ENCODE assay signal across 1 cellular context in genomic region chr9:98341157-98342102, GRCh38.
TF ChIP-seq lines count a peak whose summit lies in the region.

No MANE protein-coding gene starts in this region.

TF ChIP-seq in K562, 482 proteins besides CTCF, POLR2A, EP300 and RAD21 (continued from another document and continues in another):
- TF ChIP-seq ETV1 (tag; conservative IDR thresholded peaks at IDR 0.05; ENCODE audit: low read depth) (peak; percentile 87), SMARCC2 (IDR thresholded peaks at IDR 0.05; ENCODE audit: low read depth) (0 out of 2 replicates have a peak, but pooled peaks have one; percentile 62), ATF7 (IDR thresholded peaks at IDR 0.05) (peak; percentile 29; the same call in 1 of the 2 replicates), ZNF175 (CRISPR knock-in tag; IDR thresholded peaks at IDR 0.05; ENCODE audit: low read depth) (peak; percentile 42; the same call in 1 of the 2 replicates), MECOM (CRISPR knock-in tag; IDR thresholded peaks at IDR 0.05) (0 out of 2 replicates have a peak, but pooled peaks have one; percentile 35), RERE (CRISPR knock-in tag; IDR thresholded peaks at IDR 0.05; ENCODE audit: borderline replicate concordance) (0 out of 2 replicates have a peak, but pooled peaks have one; percentile 39), CBFB (CRISPR knock-in tag; IDR thresholded peaks at IDR 0.05) (no peak), TSHZ1 (CRISPR knock-in tag; IDR thresholded peaks at IDR 0.05) (peak; percentile 73; the same call in 1 of the 2 replicates), ZNF518B (CRISPR knock-in tag; IDR thresholded peaks at IDR 0.05) (no peak), RAD51 (IDR thresholded peaks at IDR 0.05; ENCODE audit: borderline replicate concordance, low read depth) (peak; percentile 6; the same call in 1 of the 2 replicates), ZHX1 (conservative IDR thresholded peaks at IDR 0.05; ENCODE audit: low read length) (no peak), DPF2 (IDR thresholded peaks at IDR 0.05) (peak; percentile 87), ARHGAP35 (IDR thresholded peaks at IDR 0.05; ENCODE audit: partially characterized antibody) (no peak), PTRF (tag; IDR thresholded peaks at IDR 0.05) (0 out of 2 replicates have a peak, but pooled peaks have one; percentile 15), TAL1 (IDR thresholded peaks at IDR 0.05) (peak; percentile 47), KDM1A (IDR thresholded peaks at IDR 0.05) (peak; percentile 54 to 73; a peak in 3 of 4 replicates), HDAC3 (IDR thresholded peaks at IDR 0.05; ENCODE audit: borderline replicate concordance, partially characterized antibody) (peak; percentile 74), HDAC8 (tag; IDR thresholded peaks at IDR 0.05) (0 out of 2 replicates have a peak, but pooled peaks have one; percentile 50), MTA3 (IDR thresholded peaks at IDR 0.05; ENCODE audit: borderline replicate concordance) (peak; percentile 28; the same call in 1 of the 2 replicates), ZNF696 (CRISPR knock-in tag; conservative IDR thresholded peaks at IDR 0.05) (no peak), IRF2 (CRISPR knock-in tag; IDR thresholded peaks at IDR 0.05) (no peak), TCF3 (CRISPR knock-in tag; IDR thresholded peaks at IDR 0.05) (peak; percentile 47), SMAD1 (IDR thresholded peaks at IDR 0.05; ENCODE audit: low read depth, low read length, partially characterized antibody) (no peak), SAFB (IDR thresholded peaks at IDR 0.05; ENCODE audit: borderline replicate concordance, low read depth, low read length) (no peak), AFF4 (CRISPR knock-in tag; IDR thresholded peaks at IDR 0.05) (0 out of 2 replicates have a peak, but pooled peaks have one; percentile 29), NCOR1 (IDR thresholded peaks at IDR 0.05) (peak; percentile 63), TEAD4 (IDR thresholded peaks at IDR 0.05; ENCODE audit: low read length) (peak; percentile 62; the same call in 1 of the 2 replicates), TEAD4 (CRISPR knock-in tag; IDR thresholded peaks at IDR 0.05; ENCODE audit: borderline replicate concordance) (no peak), NCOA1 (IDR thresholded peaks at IDR 0.05; ENCODE audit: low read depth) (peak; percentile 88), SMAD4 (CRISPR knock-in tag; conservative IDR thresholded peaks at IDR 0.05) (peak; percentile 63), CBX3 (IDR thresholded peaks at IDR 0.05; ENCODE audit: borderline replicate concordance in 1 of 2, low read length in 2 of 2) (peak in 1 of 2 experiments; percentile 14; a peak in 1 of 3 replicates), LEF1 (IDR thresholded peaks at IDR 0.05) (peak; percentile 53; the same call in 1 of the 2 replicates), ZBTB8A (IDR thresholded peaks at IDR 0.05; ENCODE audit: partially characterized antibody) (no peak), TFAP4 (CRISPR knock-in tag; IDR thresholded peaks at IDR 0.05; ENCODE audit: borderline replicate concordance) (peak; percentile 37; the same call in 1 of the 2 replicates), CREB3L1 (IDR thresholded peaks at IDR 0.05; ENCODE audit: borderline replicate concordance, low read depth) (peak; percentile 38; the same call in 1 of the 2 replicates), MCM2 (IDR thresholded peaks at IDR 0.05; ENCODE audit: low read depth) (no peak), ZNF282 (CRISPR knock-in tag; IDR thresholded peaks at IDR 0.05) (no peak), CTBP1 (IDR thresholded peaks at IDR 0.05; ENCODE audit: borderline replicate concordance) (peak; percentile 98), CREM (IDR thresholded peaks at IDR 0.05; ENCODE audit: low read depth) (peak; percentile 60; the same call in 1 of the 2 replicates), HDAC2 (IDR thresholded peaks at IDR 0.05) (peak; percentile 84; the same call in 1 of the 2 replicates)
